ENCODE assay signal across 1 cellular context in genomic region chr11:66912963-66913362, GRCh38.
TF ChIP-seq lines count a peak whose summit lies in the region.

No MANE protein-coding gene starts in this region.

TF ChIP-seq in GM23338, 12 proteins besides CTCF, POLR2A, EP300 and RAD21 (continued from another document):
- TF ChIP-seq ZNF462 (CRISPR knock-in tag; IDR thresholded peaks at IDR 0.05) (no peak), POLR2AphosphoS5 (IDR thresholded peaks at IDR 0.05; ENCODE audit: low read depth) (no peak), STAT1 (IDR thresholded peaks at IDR 0.05; ENCODE audit: unreplicated experiment) (no peak), ZNF114 (CRISPR knock-in tag; IDR thresholded peaks at IDR 0.05) (no peak)
- TF ChIP-seq, protein P1, sequence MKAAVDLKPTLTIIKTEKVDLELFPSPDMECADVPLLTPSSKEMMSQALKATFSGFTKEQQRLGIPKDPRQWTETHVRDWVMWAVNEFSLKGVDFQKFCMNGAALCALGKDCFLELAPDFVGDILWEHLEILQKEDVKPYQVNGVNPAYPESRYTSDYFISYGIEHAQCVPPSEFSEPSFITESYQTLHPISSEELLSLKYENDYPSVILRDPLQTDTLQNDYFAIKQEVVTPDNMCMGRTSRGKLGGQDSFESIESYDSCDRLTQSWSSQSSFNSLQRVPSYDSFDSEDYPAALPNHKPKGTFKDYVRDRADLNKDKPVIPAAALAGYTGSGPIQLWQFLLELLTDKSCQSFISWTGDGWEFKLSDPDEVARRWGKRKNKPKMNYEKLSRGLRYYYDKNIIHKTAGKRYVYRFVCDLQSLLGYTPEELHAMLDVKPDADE (IDR thresholded peaks at IDR 0.05) = no peak
TF ChIP-seq in GM23338: peak in this region for 0.
